8 cellular contexts compared by ENCODE assay signal in the genomic region with DNA sequence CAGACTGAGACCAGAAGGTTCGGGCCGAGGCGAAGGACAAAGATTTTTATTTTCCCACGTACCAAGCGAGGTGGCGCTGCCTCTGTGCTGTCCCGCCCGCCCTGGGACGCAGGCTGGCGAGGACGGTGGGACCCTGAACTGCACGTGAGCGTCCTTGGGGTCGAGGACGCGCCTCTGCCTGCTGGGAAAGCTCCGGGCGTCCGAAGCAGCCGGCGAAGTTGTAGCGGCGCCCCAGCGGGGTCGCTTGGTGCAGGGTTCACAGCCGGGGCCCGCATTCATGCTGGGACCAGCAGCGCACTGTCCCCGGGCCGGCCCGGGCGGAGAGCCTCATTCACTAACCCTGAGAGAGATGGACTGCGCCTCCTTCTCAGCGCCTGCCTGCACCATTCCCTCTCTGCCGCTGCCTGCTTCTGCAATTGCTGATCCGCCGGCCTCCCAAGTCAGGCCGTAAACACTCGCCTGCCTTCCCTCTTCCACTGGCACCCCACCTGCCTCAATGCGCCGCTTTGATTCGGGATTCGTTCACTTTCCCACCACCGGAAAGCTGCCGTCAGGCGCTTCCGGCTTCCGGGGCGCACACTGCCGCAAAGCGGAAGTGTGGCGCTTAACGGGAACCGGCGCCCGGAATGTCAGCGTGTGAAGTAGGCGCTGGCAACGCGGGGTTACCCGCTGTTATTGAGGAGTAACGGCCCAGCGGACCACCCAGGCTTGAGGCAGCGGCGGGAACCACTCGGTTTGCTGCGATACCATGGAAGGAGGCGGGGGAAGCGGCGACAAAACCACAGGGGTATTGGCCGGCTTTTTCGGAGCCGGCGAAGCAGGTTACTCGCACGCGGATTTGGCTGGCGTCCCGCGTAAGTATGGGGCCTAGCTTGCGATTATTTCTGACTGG. TPM values are rescaled to one million over a fixed set of nuclear protein-coding genes. Genes with fewer than 3 reads are reported as not detected.
DNase-seq lines count a peak whose midpoint lies in the region; ATAC-seq and TF ChIP-seq lines count a peak whose summit lies in the region.
"Not testable (repeated sequence)": the region's sequence is repeated elsewhere in the genome, so short reads cannot be mapped to it uniquely, and the experiment has no call there.

Gene PARG, minus strand, starts transcription at position 581 of the 892 bp plus-strand sequence. Its CDS starts 302 bp downstream, at position 279.
A gene with protein sequence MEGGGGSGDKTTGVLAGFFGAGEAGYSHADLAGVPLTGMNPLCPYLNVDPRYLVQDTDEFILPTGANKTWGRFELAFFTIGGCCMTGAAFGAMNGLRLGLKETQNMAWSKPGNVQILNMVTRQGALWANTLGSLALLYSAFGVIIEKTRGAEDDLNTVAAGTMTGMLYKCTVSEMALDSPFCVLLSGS (plus strand): TSS at position 607 of the 892 bp plus-strand sequence. CDS start 142 bp downstream, at position 749.

- TF ChIP-seq CTCF in AG09309 (IDR thresholded peaks at IDR 0.05; ENCODE audit: control insufficient read depth, insufficient read depth, low read depth, low read length, missing control alignments): not testable (repeated sequence)
- peak in 1 of 11 experiments; percentile 10 for TF ChIP-seq CTCF in spleen (IDR thresholded peaks at IDR 0.05 in 8 of 11, conservative IDR thresholded peaks at IDR 0.05 in 3 of 11)

- peaks cover 0 to 13% (median 0%) of the 10 kb centered on the region in 6 donors for H3K36me3 ChIP-seq in spleen

- H3K27ac Mint-ChIP-seq in central memory CD8-positive, alpha-beta T cell (ENCODE audit: low read depth): peak within 1 kb of the TSS; percentile 96

- H3K4me3 Mint-ChIP-seq in central memory CD8-positive, alpha-beta T cell: peak within 1 kb of the TSS; percentile 100

- H3K9me3 ChIP-seq in spleen: not testable (repeated sequence)

- ATAC-seq in GM19025 (IDR thresholded peaks at IDR 0.05; ENCODE audit: low read depth, unreplicated experiment) (peak; percentile 61), HG03175 (IDR thresholded peaks at IDR 0.05; ENCODE audit: unreplicated experiment) (peak; percentile 70)
- peak; percentile 81 for ATAC-seq in central memory CD8-positive, alpha-beta T cell (replicated peaks; ENCODE audit: extremely low read depth, poor library complexity, severe bottlenecking)

- H3K4me3 ChIP-seq in AG09309 (ENCODE audit: control insufficient read depth, low read depth, low read length) (peak within 1 kb of the TSS; percentile 71), spleen (peak within 1 kb of the TSS; percentile 73 to 97 (median 92))

- WGBS in spleen, 5 donors: 0 to 1% (median 0%) methylated on average over 57 to 81 of the region's 81 CpGs

- H3K9me3 Mint-ChIP-seq in central memory CD8-positive, alpha-beta T cell: not testable (repeated sequence)

- not testable (repeated sequence) for H3K27me3 ChIP-seq in spleen (replicated peaks in 1 of 7)

- DNase-seq in AG09309 (ENCODE audit: low read depth) (peak; percentile 8), NCI-H345 (lab: John Stamatoyannopoulos, UW) (peak; percentile 68), iris pigment epithelial cell (ENCODE audit: low read depth) (peak; percentile 87), spleen (peak; percentile 95)
- peak; percentile 78 for DNase-seq in activated CD4-positive, CD25-positive, alpha-beta regulatory T cell treated with anti-CD3 and anti-CD28 coated beads, Interleukin-2, amount 50 U/mL, for 72 hours
- peak; percentile 61 to 63 for DNase-seq in central memory CD8-positive, alpha-beta T cell (ENCODE audit: low spot score in 2 of 2)

- H3K27me3 Mint-ChIP-seq in central memory CD8-positive, alpha-beta T cell: not testable (repeated sequence)

- peaks cover 36% of the 10 kb centered on the region for H3K4me1 Mint-ChIP-seq in central memory CD8-positive, alpha-beta T cell

- not testable (repeated sequence) for TF ChIP-seq POLR2A in spleen (IDR thresholded peaks at IDR 0.05)

- H3K36me3 Mint-ChIP-seq in central memory CD8-positive, alpha-beta T cell (ENCODE audit: insufficient read depth): not testable (repeated sequence)

- peaks cover 4 to 39% (median 26%) of the 10 kb centered on the region in 6 donors for H3K4me1 ChIP-seq in spleen

- H3K27ac ChIP-seq in spleen: peak within 1 kb of the TSS; percentile 56 to 87 (median 84)

- intact Hi-C loops in spleen (cut with DNase I; ENCODE audit: low total_unique reads): not testable (repeated sequence)

RNA-seq across cellular contexts. Expression of gene PARG, which starts in this region (rescaled TPM):
- total RNA-seq in spleen: 10 to 100 TPM; 25.9 to 45.0 (median 34.5) TPM
- polyA plus RNA-seq in spleen: 1 to 10 TPM; 5.3 to 9.4 (median 5.5) TPM

RNA-seq across cellular contexts. Expression of the second gene that starts in this region (rescaled TPM):
- 10 to 100 TPM; 17.9 to 30.6 (median 24.2) TPM for total RNA-seq in spleen
- 1 to 10 TPM; 3.2 to 8.5 (median 3.8) TPM for polyA plus RNA-seq in spleen

Comparison
In these comparisons a context has a peak if more than half of its experiments do, and no peak if none do; other contexts are left out.
1. Peak in every context shown above with its lines: DNase-seq, ATAC-seq, H3K4me3 ChIP-seq and H3K27ac ChIP-seq.
2. DNase-seq: peak in every context shown above with its lines; median percentile 95 in spleen; 87 in iris pigment epithelial cell; 78 in activated CD4-positive, CD25-positive, alpha-beta regulatory T cell treated with anti-CD3 and anti-CD28 coated beads, Interleukin-2, amount 50 U/mL, for 72 hours; 68 in NCI-H345; 62 in central memory CD8-positive, alpha-beta T cell; 8 in AG09309.